22 cellular contexts compared by ENCODE assay signal in genomic region chr18:74544898-74545297, GRCh38. TPM values are rescaled to one million over a fixed set of nuclear protein-coding genes. Genes with fewer than 3 reads are reported as not detected.
"Had no signal": no experiment of that assay in that cellular context is flagged by ENCODE, and none has a peak within 500 bp of the region (broad histone marks: within the 10 kb centered on the region; RNA-seq: fewer than 3 reads in every experiment).

No MANE protein-coding gene starts in this region.

- H3K27ac Mint-ChIP-seq: activated B cell treated with CpG ODN at 0.5 μM for 24 hours; activated CD4-positive, alpha-beta T cell treated with anti-CD3 and anti-CD28 coated beads, Interleukin-2, amount 10 ng/mL, durations not matched to agents 24 days and 14 days; activated CD8-positive, alpha-beta T cell treated with anti-CD3 and anti-CD28 coated beads, Interleukin-2, amount 10 ng/mL, durations not matched to agents 7 days and 5 days; activated naive CD8-positive, alpha-beta T cell treated with anti-CD3 and anti-CD28 coated beads, Interleukin-2, amount 10 ng/mL, durations not matched to agents 7 days and 5 days; memory B cell; naive thymus-derived CD4-positive, alpha-beta T cell; stimulated activated naive B cell treated with anti-CD40 and anti-IgM and Interleukin-4, amounts not matched to agents 10 μg/mL and 1 μg/mL and 100 μg/mL, for 72 hours; T-helper 2 cell treated with Interferon-gamma antibody and Interleukin-4, amounts not matched to agents 5 μg/mL and 100 μg/mL, for 36 hours had no signal

- H3K27ac ChIP-seq: pancreas, skin epidermis had no signal

- H3K9me3 ChIP-seq: pancreas had no signal

- H3K27me3 Mint-ChIP-seq: activated CD4-positive, alpha-beta T cell treated with anti-CD3 and anti-CD28 coated beads, Interleukin-2, amount 10 ng/mL, durations not matched to agents 24 days and 14 days; activated naive CD8-positive, alpha-beta T cell treated with anti-CD3 and anti-CD28 coated beads, Interleukin-2, amount 10 ng/mL, durations not matched to agents 7 days and 5 days; naive thymus-derived CD4-positive, alpha-beta T cell had no signal

- H3K27me3 ChIP-seq: pancreas had no signal

- H3K4me1 Mint-ChIP-seq: activated B cell treated with CpG ODN at 0.5 μM for 24 hours, memory B cell had no signal

- H3K36me3 ChIP-seq: esophagus muscularis mucosa, pancreas had no signal

- H3K36me3 Mint-ChIP-seq: memory B cell had no signal

- ATAC-seq: activated CD8-positive, alpha-beta T cell treated with anti-CD3 and anti-CD28 coated beads, Interleukin-2, amount 10 ng/mL, durations not matched to agents 7 days and 5 days; mucosa of descending colon; naive thymus-derived CD4-positive, alpha-beta T cell; pancreas; stimulated activated naive B cell treated with anti-CD40 and anti-IgM and Interleukin-4, amounts not matched to agents 10 μg/mL and 1 μg/mL and 100 μg/mL, for 72 hours had no signal

- H3K4me3 Mint-ChIP-seq: activated B cell treated with CpG ODN at 0.5 μM for 24 hours; activated CD4-positive, alpha-beta T cell treated with anti-CD3 and anti-CD28 coated beads, Interleukin-2, amount 10 ng/mL, durations not matched to agents 24 days and 14 days; activated CD8-positive, alpha-beta T cell treated with anti-CD3 and anti-CD28 coated beads, Interleukin-2, amount 10 ng/mL, durations not matched to agents 7 days and 5 days; activated naive CD8-positive, alpha-beta T cell treated with anti-CD3 and anti-CD28 coated beads, Interleukin-2, amount 10 ng/mL, durations not matched to agents 7 days and 5 days; memory B cell; naive thymus-derived CD4-positive, alpha-beta T cell; stimulated activated naive B cell treated with anti-CD40 and anti-IgM and Interleukin-4, amounts not matched to agents 10 μg/mL and 1 μg/mL and 100 μg/mL, for 72 hours; T-helper 2 cell treated with Interferon-gamma antibody and Interleukin-4, amounts not matched to agents 5 μg/mL and 100 μg/mL, for 36 hours had no signal

- H3K4me3 ChIP-seq: esophagus muscularis mucosa, mucosa of descending colon, pancreas, skin epidermis had no signal

- DNase-seq: activated B cell treated with CpG ODN at 0.5 μM for 24 hours; activated CD4-positive, alpha-beta T cell treated with anti-CD3 and anti-CD28 coated beads, Interleukin-2, amount 10 ng/mL, durations not matched to agents 24 days and 14 days; activated CD8-positive, alpha-beta memory T cell treated with anti-CD3 and anti-CD28 coated beads, Interleukin-2, amount 50 U/mL, for 4 hours; activated CD8-positive, alpha-beta T cell treated with anti-CD3 and anti-CD28 coated beads, Interleukin-2, amount 10 ng/mL, durations not matched to agents 7 days and 5 days; activated gamma-delta T cell; activated naive CD8-positive, alpha-beta T cell treated with anti-CD3 and anti-CD28 coated beads, Interleukin-2, amount 10 ng/mL, durations not matched to agents 7 days and 5 days; activated T-cell treated with anti-CD3 and anti-CD28 coated beads, Interleukin-2, amount 50 U/mL, for 48 hours; aorta; glutamatergic neuron; mucosa of descending colon; naive thymus-derived CD4-positive, alpha-beta T cell; pancreas; retina; stimulated activated CD4-positive, alpha-beta T cell treated with anti-CD3 and anti-CD28 coated beads, Interleukin-15, amount 100 ng/mL, for 24 hours; stimulated activated CD4-positive, alpha-beta T cell treated with anti-CD3 and anti-CD28 coated beads, Interleukin-4, amount 100 ng/mL, for 1 hour; stimulated activated naive B cell treated with anti-CD40 and anti-IgM and Interleukin-4, amounts not matched to agents 10 μg/mL and 1 μg/mL and 100 μg/mL, for 72 hours; SW 1271; trophoblast cell had no signal

RNA-seq across cellular contexts. Expression of gene CNDP1, which starts 10.6 kb away (rescaled TPM):
- total RNA-seq: activated CD4-positive, alpha-beta T cell treated with anti-CD3 and anti-CD28 coated beads, Interleukin-2, amount 10 ng/mL, durations not matched to agents 24 days and 14 days; activated CD8-positive, alpha-beta T cell treated with anti-CD3 and anti-CD28 coated beads, Interleukin-2, amount 10 ng/mL, durations not matched to agents 7 days and 5 days; activated naive CD8-positive, alpha-beta T cell treated with anti-CD3 and anti-CD28 coated beads, Interleukin-2, amount 10 ng/mL, durations not matched to agents 7 days and 5 days; esophagus muscularis mucosa had no signal
